1 cellular context compared by ENCODE assay signal in genomic region chr22:22463855-22464540, GRCh38.
A peak's percentile ranks its signal among the peaks of the same experiment; 100 is the strongest.
TF ChIP-seq lines count a peak whose summit lies in the region.

No MANE protein-coding gene starts in this region.

TF ChIP-seq in K562, 482 proteins besides CTCF, POLR2A, EP300 and RAD21 (continued from another document):
- TF ChIP-seq SRF (CRISPR knock-in tag; IDR thresholded peaks at IDR 0.05), result peak in 1 of 2 experiments; percentile 67; a peak in 2 of 4 replicates
- no peak for TF ChIP-seq ZNF778 (CRISPR knock-in tag; IDR thresholded peaks at IDR 0.05)
- TF ChIP-seq ZNF274 (IDR thresholded peaks at IDR 0.05; ENCODE audit: borderline replicate concordance, low read depth, low read length), result no peak
- peak; percentile 100 for TF ChIP-seq DEAF1 (CRISPR knock-in tag; IDR thresholded peaks at IDR 0.05)
- peak; percentile 45; the same call in 1 of the 2 replicates for TF ChIP-seq ZFP91 (CRISPR knock-in tag; IDR thresholded peaks at IDR 0.05)
- TF ChIP-seq FOSL1 (tag; conservative IDR thresholded peaks at IDR 0.05), result no peak
- TF ChIP-seq AFF4 (CRISPR knock-in tag; IDR thresholded peaks at IDR 0.05), result no peak
- no peak for TF ChIP-seq SMARCA5 (IDR thresholded peaks at IDR 0.05)
- TF ChIP-seq CHD2 (IDR thresholded peaks at IDR 0.05; ENCODE audit: low read depth, low read length), result no peak
- no peak for TF ChIP-seq KAT8 (IDR thresholded peaks at IDR 0.05; ENCODE audit: low read depth)
- TF ChIP-seq TCF7 (IDR thresholded peaks at IDR 0.05; ENCODE audit: borderline replicate concordance), result 0 out of 2 replicates have a peak, but pooled peaks have one; percentile 74
- TF ChIP-seq CREM (IDR thresholded peaks at IDR 0.05; ENCODE audit: low read depth), result peak; percentile 53; the same call in 1 of the 2 replicates
- no peak for TF ChIP-seq E2F3 (CRISPR knock-in tag; IDR thresholded peaks at IDR 0.05)
- TF ChIP-seq HBP1 (CRISPR knock-in tag; IDR thresholded peaks at IDR 0.05), result peak; percentile 72; the same call in 1 of the 2 replicates
- no peak for TF ChIP-seq MTA3 (IDR thresholded peaks at IDR 0.05; ENCODE audit: borderline replicate concordance)
- peak; percentile 78; the same call in 1 of the 2 replicates for TF ChIP-seq KLF6 (CRISPR knock-in tag; IDR thresholded peaks at IDR 0.05; ENCODE audit: borderline replicate concordance)
- TF ChIP-seq ZNF57 (CRISPR knock-in tag; IDR thresholded peaks at IDR 0.05), result no peak
- TF ChIP-seq TAF1 (IDR thresholded peaks at IDR 0.05; ENCODE audit: control insufficient read depth, extremely low read depth, insufficient read depth, low read length, severe bottlenecking), result no peak
- TF ChIP-seq TEAD1 (CRISPR knock-in tag; IDR thresholded peaks at IDR 0.05), result peak; percentile 91 to 94
- no peak for TF ChIP-seq ZNF347 (CRISPR knock-in tag; IDR thresholded peaks at IDR 0.05; ENCODE audit: low read depth)
- peak; percentile 58; the same call in 1 of the 2 replicates for TF ChIP-seq DIDO1 (tag; IDR thresholded peaks at IDR 0.05; ENCODE audit: low read depth)
- no peak for TF ChIP-seq RNF2 (IDR thresholded peaks at IDR 0.05)
